2 cellular contexts compared by ENCODE assay signal in genomic region chr10:89073719-89074118, GRCh38.
TF ChIP-seq lines count a peak whose summit lies in the region.

No MANE protein-coding gene starts in this region.

TF ChIP-seq in SK-N-SH, 30 proteins besides CTCF, POLR2A, EP300 and RAD21 (continued from another document):
- TF ChIP-seq MEF2A (IDR thresholded peaks at IDR 0.05; ENCODE audit: borderline replicate concordance, low read depth) = no peak
- TF ChIP-seq GABPA (IDR thresholded peaks at IDR 0.05; ENCODE audit: low read depth) = no peak
- no peak for TF ChIP-seq NRF1 (IDR thresholded peaks at IDR 0.05; ENCODE audit: low read depth, low read length)
- no peak for TF ChIP-seq IRF3 (IDR thresholded peaks at IDR 0.05; ENCODE audit: low read depth, low read length)
- no peak for TF ChIP-seq CHD2 (IDR thresholded peaks at IDR 0.05; ENCODE audit: low read length, partially characterized antibody)
- no peak for TF ChIP-seq YY1 (IDR thresholded peaks at IDR 0.05; ENCODE audit: low read depth)
- TF ChIP-seq GATA2 (CRISPR knock-in tag; IDR thresholded peaks at IDR 0.05) = no peak
- no peak for TF ChIP-seq TCF12 (IDR thresholded peaks at IDR 0.05)
- TF ChIP-seq PBX3 (IDR thresholded peaks at IDR 0.05) = no peak
- TF ChIP-seq ZBTB33 (IDR thresholded peaks at IDR 0.05; ENCODE audit: borderline replicate concordance, low read depth) = no peak
- TF ChIP-seq EZH2phosphoT487 (IDR thresholded peaks at IDR 0.05; ENCODE audit: borderline replicate concordance, low read depth) = no peak
- no peak for TF ChIP-seq ELF1 (IDR thresholded peaks at IDR 0.05)

TF ChIP-seq in SK-N-SH treated with all-trans-retinoic acid at 6 μM for 48 hours, 23 proteins besides CTCF, POLR2A, EP300 and RAD21 (continued from another document):
- TF ChIP-seq CREB5 (CRISPR knock-in tag; IDR thresholded peaks at IDR 0.05; ENCODE audit: low read depth) = no peak
- TF ChIP-seq ESRRG (CRISPR knock-in tag; IDR thresholded peaks at IDR 0.05) = no peak
- no peak for TF ChIP-seq OSR1 (CRISPR knock-in tag; IDR thresholded peaks at IDR 0.05)
- no peak for TF ChIP-seq POU6F1 (CRISPR knock-in tag; IDR thresholded peaks at IDR 0.05; ENCODE audit: borderline replicate concordance, low read depth)
- TF ChIP-seq ZNF8 (CRISPR knock-in tag; IDR thresholded peaks at IDR 0.05) = no peak
- no peak for TF ChIP-seq ARNTL (CRISPR knock-in tag; IDR thresholded peaks at IDR 0.05; ENCODE audit: borderline replicate concordance, low read depth)
- no peak for TF ChIP-seq ZC3H10 (CRISPR knock-in tag; IDR thresholded peaks at IDR 0.05)
- TF ChIP-seq SNAI2 (CRISPR knock-in tag; IDR thresholded peaks at IDR 0.05) = no peak
- no peak for TF ChIP-seq BACH2 (CRISPR knock-in tag; IDR thresholded peaks at IDR 0.05; ENCODE audit: borderline replicate concordance)
- TF ChIP-seq TCF4 (CRISPR knock-in tag; IDR thresholded peaks at IDR 0.05; ENCODE audit: borderline replicate concordance) = no peak
